17 cellular contexts compared by ENCODE assay signal in genomic region chr7:69892790-69893189, GRCh38.
DNase-seq lines count a peak whose midpoint lies in the region; ATAC-seq, FAIRE-seq and TF ChIP-seq lines count a peak whose summit lies in the region.
"Had no signal": no experiment of that assay in that cellular context is flagged by ENCODE, and none has a peak within 500 bp of the region (broad histone marks: within the 10 kb centered on the region; RNA-seq: fewer than 3 reads in every experiment).

No MANE protein-coding gene starts in this region.

- no TSS peak for BruUV-seq in OCI-LY7 (replicated peaks; lab: Mats Ljungman, UMichigan)

- no peak overlapping the region for H2AFZ ChIP-seq in OCI-LY7 (ENCODE audit: low read length)

- H3K4me3 ChIP-seq in LNCaP clone FGC (ENCODE audit: low read depth, low read length) = no peak overlapping the region
- no peak overlapping the region for H3K4me3 ChIP-seq in OCI-LY7 (ENCODE audit: low read depth, low read length, poor library complexity, severe bottlenecking)

- TF ChIP-seq CTCF in LNCaP clone FGC (IDR thresholded peaks at IDR 0.05; ENCODE audit: control insufficient read depth, extremely low read depth, insufficient read depth) (peak; percentile 23), OCI-LY7 (conservative IDR thresholded peaks at IDR 0.05; ENCODE audit: low read length) (peak; percentile 73)

- peak overlapping the region; percentile 11 for H3K27ac ChIP-seq in OCI-LY7 (ENCODE audit: low read depth, low read length, poor library complexity, severe bottlenecking)
- H3K27ac ChIP-seq: KMS-11 had no signal

- peaks cover 5% of the 10 kb centered on the region; the same call in 1 of the 2 replicates for H3K36me3 ChIP-seq in OCI-LY7 (ENCODE audit: insufficient read depth, low read length)

- H3K4me2 ChIP-seq in OCI-LY7 (ENCODE audit: low read length) = peak overlapping the region; percentile 23; the same call in 1 of the 2 replicates
- H3K4me2 ChIP-seq: KMS-11 had no signal

- H3K9me3 ChIP-seq in OCI-LY7 (ENCODE audit: low read length) = no peaks in the 10 kb centered on the region

- CTCF ChIA-PET in OCI-LY7 (lab: Charles Lee; ENCODE audit: unreplicated experiment) = no interaction called here

- POLR2A ChIA-PET in OCI-LY7 (lab: Charles Lee) = interaction anchor here (0.5 to 1.4 kb wide), 3 partner anchors 32 to 133 kb away, joined by 3 read pairs; no protein-coding TSS in a partner anchor

- H4K20me1 ChIP-seq in OCI-LY7 (ENCODE audit: insufficient read depth, low read length) = no peaks in the 10 kb centered on the region

- no peak for ATAC-seq in GM19328 (IDR thresholded peaks at IDR 0.05; ENCODE audit: unreplicated experiment)
- ATAC-seq: PC-3 had no signal

- peak; percentile 43 for FAIRE-seq in islet of Langerhans (lab: Jason Lieb, UNC)
- FAIRE-seq: A204.1 had no signal

- H3K9me2 ChIP-seq in OCI-LY7 (ENCODE audit: insufficient read depth, low read length) = no peaks in the 10 kb centered on the region

- peak; percentile 7 for DNase-seq in NCI-H146 (lab: John Stamatoyannopoulos, UW)
- no peak for DNase-seq in NCI-H146 treated with DMSO at 0.1 percent for 48 hours (lab: John Stamatoyannopoulos, UW; ENCODE audit: unreplicated experiment)
- no peak for DNase-seq in LNCaP clone FGC (ENCODE audit: low read depth)
- peak; percentile 28 for DNase-seq in OCI-LY7 (ENCODE audit: low spot score)
- DNase-seq in effector CD8-positive, alpha-beta T cell (lab: John Stamatoyannopoulos, UW) = no peak
- DNase-seq in cortex of kidney (lab: John Stamatoyannopoulos, UW) = no peak
- DNase-seq: EL, H9, NCI-H1417 treated with DMSO at 0.1 percent for 48 hours, NCI-H2107, NCI-H345, NCI-H82, PC-3 had no signal

- peaks cover 77% of the 10 kb centered on the region for H3K4me1 ChIP-seq in OCI-LY7 (ENCODE audit: insufficient read depth, low read length, poor library complexity, severe bottlenecking)

- H3K79me2 ChIP-seq in OCI-LY7 (ENCODE audit: insufficient read depth, low read depth, low read length) = peaks cover 74% of the 10 kb centered on the region; the same call in 1 of the 2 replicates

- intact Hi-C loops in OCI-LY7 (cut with micrococcal nuclease; ENCODE audit: unreplicated experiment) = loop anchor here (2.0 to 5.0 kb wide), 7 partner anchors 68 to 490 kb away; partner anchors contain the start of gene AUTS2

Comparison
In these comparisons a context has a peak if more than half of its experiments do, and no peak if none do; other contexts are left out.
1. DNase-seq: peak in NCI-H146 (single experiment) and OCI-LY7 (single experiment); none in NCI-H146 treated with DMSO at 0.1 percent for 48 hours (single experiment), LNCaP clone FGC (single experiment), effector CD8-positive, alpha-beta T cell (single experiment) and cortex of kidney (single experiment).